8 cellular contexts compared by ENCODE assay signal in genomic region chr21:14273736-14274538, GRCh38. TPM values are rescaled to one million over a fixed set of nuclear protein-coding genes. Genes with fewer than 3 reads are reported as not detected.
DNase-seq lines count a peak whose midpoint lies in the region; ATAC-seq and TF ChIP-seq lines count a peak whose summit lies in the region.

No MANE protein-coding gene starts in this region.

- H3K27me3 Mint-ChIP-seq in WTC11 (ENCODE audit: low read depth) (peaks cover 24% of the 10 kb centered on the region), mesothelial cell of epicardium (ENCODE audit: low read depth) (no peaks in the 10 kb centered on the region)

- DNase-seq in HL-60 (ENCODE audit: low read depth in 1 of 2, low spot score in 1 of 2) (no peak), WTC11 (ENCODE audit: low spot score) (peak; percentile 65), hypothalamus (lab: John Stamatoyannopoulos, UW) (peak in 30 of 51 donors; percentile 0 to 58 (median 20)), sigmoid colon (no peak), occipital lobe (lab: John Stamatoyannopoulos, UW) (no peak), HCEC 1CT (no peak), mesothelial cell of epicardium (ENCODE audit: low spot score in 2 of 2, unreplicated experiment in 2 of 2) (no peak)

- intact Hi-C loops in sigmoid colon (cut with DNase I), result no loop called here

- H3K9me3 ChIP-seq in sigmoid colon, result no peaks in the 10 kb centered on the region

- H3K27ac Mint-ChIP-seq in WTC11 (no peak overlapping the region), mesothelial cell of epicardium (no peak overlapping the region)

- TF ChIP-seq EP300 in sigmoid colon (IDR thresholded peaks at IDR 0.05), result no peak

- no peak for TF ChIP-seq POLR2A in sigmoid colon (IDR thresholded peaks at IDR 0.05)

- H3K4me3 ChIP-seq in HL-60 (replicated peaks; ENCODE audit: insufficient read depth, low read length), result peak overlapping the region; percentile 18
- peak overlapping the region in 3 of 4 donors; percentile 4 to 23 (median 19) for H3K4me3 ChIP-seq in sigmoid colon

- H3K27me3 ChIP-seq in HL-60 (ENCODE audit: insufficient read depth, poor library complexity, severe bottlenecking), result no peaks in the 10 kb centered on the region
- peaks cover 0 to 10% (median 6%) of the 10 kb centered on the region in 3 donors for H3K27me3 ChIP-seq in sigmoid colon

- ATAC-seq in WTC11 (peak; percentile 91), GM18867 (IDR thresholded peaks at IDR 0.05; ENCODE audit: unreplicated experiment) (no peak)

- H3K27ac ChIP-seq in HL-60 (replicated peaks), result no peak overlapping the region
- H3K27ac ChIP-seq in sigmoid colon, result no peak overlapping the region

- H3K4me1 Mint-ChIP-seq in WTC11 (peaks cover 18% of the 10 kb centered on the region), mesothelial cell of epicardium (no peaks in the 10 kb centered on the region)

- POLR2A ChIA-PET in WTC11 (lab: Charles Lee), result no interaction called here

- H3K36me3 Mint-ChIP-seq in WTC11 (no peaks in the 10 kb centered on the region), mesothelial cell of epicardium (no peaks in the 10 kb centered on the region)

- 13 to 35% methylated on average over 39 of the region's 39 CpGs for WGBS in sigmoid colon, 2 donors

- CTCF ChIA-PET in WTC11 (lab: Charles Lee), result interaction anchor here (0.7 kb wide), 1 partner anchor 154 kb away, joined by 3 read pairs; no protein-coding TSS in a partner anchor

- no peak for TF ChIP-seq CTCF in HL-60 (IDR thresholded peaks at IDR 0.05; ENCODE audit: insufficient read depth, low read length)
- TF ChIP-seq CTCF in WTC11 (IDR thresholded peaks at IDR 0.05), result no peak
- TF ChIP-seq CTCF in sigmoid colon (IDR thresholded peaks at IDR 0.05), result no peak
- TF ChIP-seq CTCF in mesothelial cell of epicardium (IDR thresholded peaks at IDR 0.05; ENCODE audit: unreplicated experiment), result no peak

- no peaks in the 10 kb centered on the region for H3K36me3 ChIP-seq in sigmoid colon

- H3K4me3 Mint-ChIP-seq in WTC11 (peak overlapping the region; percentile 65), mesothelial cell of epicardium (no peak overlapping the region)

- H3K9me3 Mint-ChIP-seq in WTC11 (no peaks in the 10 kb centered on the region), mesothelial cell of epicardium (no peaks in the 10 kb centered on the region)

- peaks cover 0 to 5% (median 2%) of the 10 kb centered on the region in 4 donors for H3K4me1 ChIP-seq in sigmoid colon

TF ChIP-seq in WTC11, 78 proteins besides CTCF, POLR2A, EP300 and RAD21:
- no peak for TF ChIP-seq ATF1 (CRISPR knock-in tag; IDR thresholded peaks at IDR 0.05)
- TF ChIP-seq CDX4 (CRISPR knock-in tag; IDR thresholded peaks at IDR 0.05; ENCODE audit: borderline replicate concordance), result no peak
- TF ChIP-seq PREB (CRISPR knock-in tag; IDR thresholded peaks at IDR 0.05; ENCODE audit: borderline replicate concordance), result no peak
- TF ChIP-seq SMAD4 (CRISPR knock-in tag; IDR thresholded peaks at IDR 0.05), result no peak
- TF ChIP-seq CREM (CRISPR knock-in tag; IDR thresholded peaks at IDR 0.05), result no peak
- TF ChIP-seq TCF7 (CRISPR knock-in tag; IDR thresholded peaks at IDR 0.05; ENCODE audit: low read depth), result no peak
- TF ChIP-seq ZNF425 (CRISPR knock-in tag; conservative IDR thresholded peaks at IDR 0.05), result no peak
- no peak for TF ChIP-seq JAZF1 (CRISPR knock-in tag; IDR thresholded peaks at IDR 0.05)
- TF ChIP-seq NFE2L1 (CRISPR knock-in tag; IDR thresholded peaks at IDR 0.05), result no peak
- no peak for TF ChIP-seq RELA (CRISPR knock-in tag; IDR thresholded peaks at IDR 0.05; ENCODE audit: borderline replicate concordance)
- TF ChIP-seq E2F5 (CRISPR knock-in tag; IDR thresholded peaks at IDR 0.05), result no peak
- TF ChIP-seq E2F1 (CRISPR knock-in tag; IDR thresholded peaks at IDR 0.05), result no peak
- no peak for TF ChIP-seq MLX (CRISPR knock-in tag; IDR thresholded peaks at IDR 0.05)
- no peak for TF ChIP-seq FOXJ3 (CRISPR knock-in tag; IDR thresholded peaks at IDR 0.05; ENCODE audit: borderline replicate concordance)
- TF ChIP-seq RORB (CRISPR knock-in tag; IDR thresholded peaks at IDR 0.05), result no peak
- no peak for TF ChIP-seq ATF2 (CRISPR knock-in tag; IDR thresholded peaks at IDR 0.05; ENCODE audit: borderline replicate concordance, low read depth)

RNA-seq across cellular contexts. Expression of gene RBM11, which starts 58.0 kb away (rescaled TPM):
- total RNA-seq in WTC11 (2021) (2.9 to 4.4 TPM (median 3.9 TPM) in 3 replicates), sigmoid colon (1 to 10 TPM in 3 of 4 donors, under 1 TPM in 1; 0.28 to 4.3 (median 2.2) TPM), occipital lobe (16.2 TPM), mesothelial cell of epicardium (5.4 to 8.1 TPM (median 6.6 TPM) in 3 replicates)
- polyA plus RNA-seq in sigmoid colon, result 1 to 10 TPM in 1 of 3 donors, under 1 TPM in 1, not detected in 1; 0.60 to 1.0 TPM

Comparison
In these comparisons a context has a peak if more than half of its experiments do, and no peak if none do; other contexts are left out.
1. DNase-seq: peak in WTC11 (single experiment) and hypothalamus (30 of 51); none in HL-60 (0 of 2), sigmoid colon (single experiment), occipital lobe (single experiment), HCEC 1CT (single experiment) and mesothelial cell of epicardium (0 of 2).